ENCODE assay signal across 13 cellular contexts in genomic region chr11:96001037-96001436, GRCh38.
DNase-seq lines count a peak whose midpoint lies in the region; ATAC-seq, FAIRE-seq and TF ChIP-seq lines count a peak whose summit lies in the region.
"Had no signal": no experiment of that assay in that cellular context is flagged by ENCODE, and none has a peak within 500 bp of the region (broad histone marks: within the 10 kb centered on the region; RNA-seq: fewer than 3 reads in every experiment).

No MANE protein-coding gene starts in this region.

- H3K36me3 Mint-ChIP-seq in HFFc6 (ENCODE audit: low read depth): peaks cover 19% of the 10 kb centered on the region
- peaks cover 9% of the 10 kb centered on the region for H3K36me3 Mint-ChIP-seq in activated T-helper 2 cell treated with anti-CD3 and anti-CD28 coated beads, Interferon-gamma antibody, Interleukin-2, Interleukin-4, amounts not matched to agents 10 μg/mL and 5 μg/mL and 100 μg/mL, durations not matched to agents 14 hours and 24 hours and 36 hours (ENCODE audit: low read depth)

- H3K27me3 ChIP-seq in esophagus squamous epithelium (no peaks in the 10 kb centered on the region), lung (ENCODE audit: control insufficient read depth, insufficient read depth) (no peaks in the 10 kb centered on the region), smooth muscle cell (ENCODE audit: low read depth) (no peaks in the 10 kb centered on the region)

- H3K4me3 ChIP-seq in esophagus squamous epithelium: no peak overlapping the region
- no peak overlapping the region for H3K4me3 ChIP-seq in lung
- H3K4me3 ChIP-seq in smooth muscle cell: no peak overlapping the region

- peaks cover 3% of the 10 kb centered on the region for H3K27me3 Mint-ChIP-seq in HFFc6 (ENCODE audit: insufficient read depth)
- H3K27me3 Mint-ChIP-seq in activated T-helper 2 cell treated with anti-CD3 and anti-CD28 coated beads, Interferon-gamma antibody, Interleukin-2, Interleukin-4, amounts not matched to agents 10 μg/mL and 5 μg/mL and 100 μg/mL, durations not matched to agents 14 hours and 24 hours and 36 hours (ENCODE audit: low read depth): no peaks in the 10 kb centered on the region
- H3K27me3 Mint-ChIP-seq: activated CD4-positive, alpha-beta T cell treated with anti-CD3 and anti-CD28 coated beads, Interleukin-2, amount 10 ng/mL, durations not matched to agents 24 days and 14 days; activated naive CD8-positive, alpha-beta T cell treated with anti-CD3 and anti-CD28 coated beads for 36 hours had no signal

- no peak overlapping the region for H3K9ac ChIP-seq in smooth muscle cell (ENCODE audit: low read depth)

- ATAC-seq in lung (ENCODE audit: insufficient read depth, low FRiP score): peak; percentile 66

- peaks cover 2% of the 10 kb centered on the region for H3F3A ChIP-seq in smooth muscle cell (ENCODE audit: low read depth)

- H2AFZ ChIP-seq in smooth muscle cell (ENCODE audit: low read depth): no peak overlapping the region

- no peaks in the 10 kb centered on the region for H3K36me3 ChIP-seq in esophagus squamous epithelium
- no peaks in the 10 kb centered on the region for H3K36me3 ChIP-seq in lung (ENCODE audit: control insufficient read depth in 2 of 2, insufficient read depth in 2 of 2, low read length in 2 of 2)
- H3K36me3 ChIP-seq in smooth muscle cell (ENCODE audit: low read depth): no peaks in the 10 kb centered on the region

- no peak for TF ChIP-seq CTCF in HFFc6 (IDR thresholded peaks at IDR 0.05)
- no peak for TF ChIP-seq CTCF in esophagus squamous epithelium (IDR thresholded peaks at IDR 0.05)
- no peak for TF ChIP-seq CTCF in lung (IDR thresholded peaks at IDR 0.05; ENCODE audit: control extremely low read depth, extremely low read depth)
- TF ChIP-seq CTCF in smooth muscle cell (IDR thresholded peaks at IDR 0.05; ENCODE audit: borderline replicate concordance, insufficient read depth, poor library complexity, severe bottlenecking): no peak

- H3K4me1 Mint-ChIP-seq in HFFc6 (ENCODE audit: low read depth): peaks cover 64% of the 10 kb centered on the region
- no peaks in the 10 kb centered on the region for H3K4me1 Mint-ChIP-seq in activated T-helper 2 cell treated with anti-CD3 and anti-CD28 coated beads, Interferon-gamma antibody, Interleukin-2, Interleukin-4, amounts not matched to agents 10 μg/mL and 5 μg/mL and 100 μg/mL, durations not matched to agents 14 hours and 24 hours and 36 hours (ENCODE audit: low read depth)

- 0 out of 2 replicates have a peak overlapping the region, but pooled peaks have one; percentile 6 for H3K4me3 Mint-ChIP-seq in HFFc6
- H3K4me3 Mint-ChIP-seq in activated T-helper 2 cell treated with anti-CD3 and anti-CD28 coated beads, Interferon-gamma antibody, Interleukin-2, Interleukin-4, amounts not matched to agents 10 μg/mL and 5 μg/mL and 100 μg/mL, durations not matched to agents 14 hours and 24 hours and 36 hours (ENCODE audit: low read depth): no peak overlapping the region
- H3K4me3 Mint-ChIP-seq: activated CD4-positive, alpha-beta T cell treated with anti-CD3 and anti-CD28 coated beads, Interleukin-2, amount 10 ng/mL, durations not matched to agents 24 days and 14 days; activated naive CD8-positive, alpha-beta T cell treated with anti-CD3 and anti-CD28 coated beads for 36 hours had no signal

- intact Hi-C loops in esophagus squamous epithelium (cut with DNase I): no loop called here
- intact Hi-C loops in activated T-helper 2 cell treated with anti-CD3 and anti-CD28 coated beads, Interferon-gamma antibody, Interleukin-2, Interleukin-4, amounts not matched to agents 10 μg/mL and 5 μg/mL and 100 μg/mL, durations not matched to agents 14 hours and 24 hours and 36 hours (cut with micrococcal nuclease): no loop called here

- H3K4me1 ChIP-seq in esophagus squamous epithelium (peaks cover 0 to 26% (median 3%) of the 10 kb centered on the region in 3 donors), lung (ENCODE audit: control insufficient read depth in 2 of 2, insufficient read depth in 2 of 2, low read length in 2 of 2) (peaks cover 0 to 17% of the 10 kb centered on the region in 2 donors), smooth muscle cell (ENCODE audit: low read depth) (no peaks in the 10 kb centered on the region)

- 60 to 67% methylated on average over 5 of the region's 5 CpGs for WGBS in esophagus squamous epithelium, 2 donors
- WGBS in lung, 2 donors: 55 to 81% methylated on average over 5 of the region's 5 CpGs
- 78% methylated on average over 5 of the region's 5 CpGs for WGBS in smooth muscle cell (ENCODE audit: low lambda C conversion rate)

- FAIRE-seq in frontal cortex (lab: Jason Lieb, UNC): no peak
- FAIRE-seq: GM18507 had no signal

- H3K27ac ChIP-seq in esophagus squamous epithelium: peak overlapping the region; percentile 29 to 78 (median 68)
- H3K27ac ChIP-seq in lung (ENCODE audit: low read depth in 1 of 2, low read length in 1 of 2): peak overlapping the region in 1 of 2 donors; percentile 70
- no peak overlapping the region for H3K27ac ChIP-seq in smooth muscle cell (ENCODE audit: low read depth)

- peak overlapping the region; percentile 48 for H3K27ac Mint-ChIP-seq in HFFc6
- no peak overlapping the region for H3K27ac Mint-ChIP-seq in activated T-helper 2 cell treated with anti-CD3 and anti-CD28 coated beads, Interferon-gamma antibody, Interleukin-2, Interleukin-4, amounts not matched to agents 10 μg/mL and 5 μg/mL and 100 μg/mL, durations not matched to agents 14 hours and 24 hours and 36 hours
- H3K27ac Mint-ChIP-seq: activated CD4-positive, alpha-beta T cell treated with anti-CD3 and anti-CD28 coated beads, Interleukin-2, amount 10 ng/mL, durations not matched to agents 24 days and 14 days; activated naive CD8-positive, alpha-beta T cell treated with anti-CD3 and anti-CD28 coated beads for 36 hours had no signal

- peaks cover 20% of the 10 kb centered on the region for H4K20me1 ChIP-seq in smooth muscle cell (ENCODE audit: low read depth)

- no peak for TF ChIP-seq POLR2A in esophagus squamous epithelium (IDR thresholded peaks at IDR 0.05)

- H3K4me2 ChIP-seq in smooth muscle cell: no peak overlapping the region

- no peaks in the 10 kb centered on the region for H3K9me3 ChIP-seq in esophagus squamous epithelium
- no peaks in the 10 kb centered on the region for H3K9me3 ChIP-seq in lung (ENCODE audit: control insufficient read depth in 2 of 2, insufficient read depth in 1 of 2, low read length in 1 of 2)
- H3K9me3 ChIP-seq in smooth muscle cell (replicated peaks; ENCODE audit: low read depth): no peaks in the 10 kb centered on the region

- H3K79me2 ChIP-seq in smooth muscle cell (ENCODE audit: low read depth): peaks cover 44% of the 10 kb centered on the region

- peak; percentile 38 for DNase-seq in HFFc6
- DNase-seq in esophagus squamous epithelium (lab: John Stamatoyannopoulos, UW): no peak
- DNase-seq in lung (ENCODE audit: low spot score): peak; percentile 66
- DNase-seq in superior temporal gyrus (ENCODE audit: extremely low spot score): peak; percentile 27
- no peak for DNase-seq in activated T-helper 2 cell treated with anti-CD3 and anti-CD28 coated beads, Interferon-gamma antibody, Interleukin-2, Interleukin-4, amounts not matched to agents 10 μg/mL and 5 μg/mL and 100 μg/mL, durations not matched to agents 14 hours and 24 hours and 36 hours (ENCODE audit: low spot score)
- no peak for DNase-seq in NOMO-1 treated with dmso at 0.1 percent for 144 hours (lab: John Stamatoyannopoulos, UW; ENCODE audit: unreplicated experiment)
- no peak for DNase-seq in frontal cortex (ENCODE audit: low spot score in 2 of 2)
- no peak for DNase-seq in smooth muscle cell (lab: John Stamatoyannopoulos, UW; ENCODE audit: unreplicated experiment)
- DNase-seq: activated CD4-positive, alpha-beta T cell treated with anti-CD3 and anti-CD28 coated beads, Interleukin-2, amount 10 ng/mL, durations not matched to agents 24 days and 14 days; activated naive CD8-positive, alpha-beta T cell treated with anti-CD3 and anti-CD28 coated beads for 36 hours; NCI-H2227 treated with DMSO at 0.1 percent for 48 hours; occipital lobe had no signal

- peaks cover 4% of the 10 kb centered on the region; the same call in 1 of the 2 replicates for H3K9me3 Mint-ChIP-seq in HFFc6
- H3K9me3 Mint-ChIP-seq in activated T-helper 2 cell treated with anti-CD3 and anti-CD28 coated beads, Interferon-gamma antibody, Interleukin-2, Interleukin-4, amounts not matched to agents 10 μg/mL and 5 μg/mL and 100 μg/mL, durations not matched to agents 14 hours and 24 hours and 36 hours: peaks cover 5% of the 10 kb centered on the region

Comparison
In these comparisons a context has a peak if more than half of its experiments do, and no peak if none do; other contexts are left out.
1. DNase-seq: peak in HFFc6 (single experiment), lung (single experiment) and superior temporal gyrus (single experiment); none in esophagus squamous epithelium (single experiment), activated T-helper 2 cell treated with anti-CD3 and anti-CD28 coated beads, Interferon-gamma antibody, Interleukin-2, Interleukin-4, amounts not matched to agents 10 μg/mL and 5 μg/mL and 100 μg/mL, durations not matched to agents 14 hours and 24 hours and 36 hours (single experiment), NOMO-1 treated with dmso at 0.1 percent for 144 hours (single experiment), frontal cortex (0 of 2) and smooth muscle cell (single experiment).